Comparison of ENCODE assay signal across 2 cellular contexts in the genomic region with DNA sequence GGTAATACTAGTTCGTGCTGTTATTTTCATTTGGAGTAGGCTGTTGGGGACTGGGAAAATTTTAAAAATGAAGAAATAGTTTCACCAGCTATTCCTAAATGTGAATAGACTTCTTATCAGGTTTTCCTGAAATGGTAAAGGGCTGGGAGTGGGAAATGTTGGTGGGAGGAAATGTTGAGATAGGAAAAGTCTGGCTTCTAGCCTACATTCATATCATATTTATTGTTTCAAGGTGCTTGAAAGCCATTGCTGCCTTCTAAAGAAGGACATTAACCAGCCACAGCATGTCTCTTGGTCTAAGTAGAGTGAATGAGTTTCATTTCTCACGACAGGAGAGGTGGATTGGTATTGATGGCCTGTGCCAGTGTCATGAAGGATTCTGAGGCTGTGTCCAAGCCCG.
TF ChIP-seq lines count a peak whose summit lies in the region.

No MANE protein-coding gene starts in this region.

TF ChIP-seq in liver, 16 proteins besides CTCF, POLR2A, EP300 and RAD21 (continued from another document):
- TF ChIP-seq, protein P1, sequence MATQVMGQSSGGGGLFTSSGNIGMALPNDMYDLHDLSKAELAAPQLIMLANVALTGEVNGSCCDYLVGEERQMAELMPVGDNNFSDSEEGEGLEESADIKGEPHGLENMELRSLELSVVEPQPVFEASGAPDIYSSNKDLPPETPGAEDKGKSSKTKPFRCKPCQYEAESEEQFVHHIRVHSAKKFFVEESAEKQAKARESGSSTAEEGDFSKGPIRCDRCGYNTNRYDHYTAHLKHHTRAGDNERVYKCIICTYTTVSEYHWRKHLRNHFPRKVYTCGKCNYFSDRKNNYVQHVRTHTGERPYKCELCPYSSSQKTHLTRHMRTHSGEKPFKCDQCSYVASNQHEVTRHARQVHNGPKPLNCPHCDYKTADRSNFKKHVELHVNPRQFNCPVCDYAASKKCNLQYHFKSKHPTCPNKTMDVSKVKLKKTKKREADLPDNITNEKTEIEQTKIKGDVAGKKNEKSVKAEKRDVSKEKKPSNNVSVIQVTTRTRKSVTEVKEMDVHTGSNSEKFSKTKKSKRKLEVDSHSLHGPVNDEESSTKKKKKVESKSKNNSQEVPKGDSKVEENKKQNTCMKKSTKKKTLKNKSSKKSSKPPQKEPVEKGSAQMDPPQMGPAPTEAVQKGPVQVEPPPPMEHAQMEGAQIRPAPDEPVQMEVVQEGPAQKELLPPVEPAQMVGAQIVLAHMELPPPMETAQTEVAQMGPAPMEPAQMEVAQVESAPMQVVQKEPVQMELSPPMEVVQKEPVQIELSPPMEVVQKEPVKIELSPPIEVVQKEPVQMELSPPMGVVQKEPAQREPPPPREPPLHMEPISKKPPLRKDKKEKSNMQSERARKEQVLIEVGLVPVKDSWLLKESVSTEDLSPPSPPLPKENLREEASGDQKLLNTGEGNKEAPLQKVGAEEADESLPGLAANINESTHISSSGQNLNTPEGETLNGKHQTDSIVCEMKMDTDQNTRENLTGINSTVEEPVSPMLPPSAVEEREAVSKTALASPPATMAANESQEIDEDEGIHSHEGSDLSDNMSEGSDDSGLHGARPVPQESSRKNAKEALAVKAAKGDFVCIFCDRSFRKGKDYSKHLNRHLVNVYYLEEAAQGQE (IDR thresholded peaks at IDR 0.05) = peak; percentile 47

TF ChIP-seq in HepG2, 621 proteins besides CTCF, POLR2A, EP300 and RAD21 (continued from another document):
- TF ChIP-seq SOX6 (IDR thresholded peaks at IDR 0.05) = no peak
- TF ChIP-seq SOX6 (CRISPR knock-in tag; IDR thresholded peaks at IDR 0.05) = no peak
- no peak for TF ChIP-seq ZNF460 (CRISPR knock-in tag; IDR thresholded peaks at IDR 0.05; ENCODE audit: borderline replicate concordance)
- no peak for TF ChIP-seq ZNF7 (CRISPR knock-in tag; IDR thresholded peaks at IDR 0.05)
- TF ChIP-seq SP1 (IDR thresholded peaks at IDR 0.05) = no peak
- TF ChIP-seq SP1 (CRISPR knock-in tag; IDR thresholded peaks at IDR 0.05) = no peak
